ENCODE assay signal across 8 cellular contexts in genomic region chr4:103075435-103075893, GRCh38. TPM values are rescaled to one million over a fixed set of nuclear protein-coding genes. Genes with fewer than 3 reads are reported as not detected.
DNase-seq lines count a peak whose midpoint lies in the region; ATAC-seq and TF ChIP-seq lines count a peak whose summit lies in the region.

No MANE protein-coding gene starts in this region.

- peak overlapping the region; percentile 88 for H3K4me3 Mint-ChIP-seq in CD4-positive, alpha-beta T cell
- H3K4me3 Mint-ChIP-seq in endodermal cell (peak overlapping the region; percentile 77), nephron progenitor cell (peak overlapping the region; percentile 94)

- peaks cover 59% of the 10 kb centered on the region for H3K4me1 Mint-ChIP-seq in CD4-positive, alpha-beta T cell (ENCODE audit: low read depth)
- H3K4me1 Mint-ChIP-seq in endodermal cell (peaks cover 2% of the 10 kb centered on the region), nephron progenitor cell (peaks cover 20% of the 10 kb centered on the region)

- no TSS peak for BruUV-seq in PC-9 (replicated peaks; lab: Mats Ljungman, UMichigan)

- WGBS in endodermal cell (ENCODE audit: insufficient coverage in 1 of 2, insufficient read length in 1 of 2), 2 experiments = 53 to 68% methylated on average over 3 to 4 of the region's 4 CpGs

- H3K4me2 ChIP-seq in PC-9 = peak overlapping the region; percentile 85

- no peaks in the 10 kb centered on the region for H3K27me3 Mint-ChIP-seq in CD4-positive, alpha-beta T cell
- peaks cover 24% of the 10 kb centered on the region for H3K27me3 Mint-ChIP-seq in endodermal cell (ENCODE audit: insufficient read depth)
- H3K27me3 Mint-ChIP-seq in nephron progenitor cell (ENCODE audit: low read depth, poor library complexity) = peaks cover 4% of the 10 kb centered on the region

- H3K9me3 Mint-ChIP-seq in CD4-positive, alpha-beta T cell = no peaks in the 10 kb centered on the region
- no peaks in the 10 kb centered on the region for H3K9me3 Mint-ChIP-seq in endodermal cell
- H3K9me3 Mint-ChIP-seq in nephron progenitor cell = peaks cover 4% of the 10 kb centered on the region

- CTCF ChIA-PET in CD4-positive, alpha-beta T cell (lab: Charles Lee) = interaction anchor here (1.2 to 2.6 kb wide), 2 partner anchors 16 to 24 kb away, joined by 4 to 11 read pairs; partner anchors contain the start of gene BDH2
- CTCF ChIA-PET in PC-9 (lab: Charles Lee) = no interaction called here

- peaks cover 21% of the 10 kb centered on the region for H3K4me1 ChIP-seq in PC-9 (replicated peaks; ENCODE audit: insufficient read depth)
- no peaks in the 10 kb centered on the region for H3K4me1 ChIP-seq in endodermal cell (ENCODE audit: control insufficient read depth, insufficient read depth, low read length)

- no peaks in the 10 kb centered on the region for H3K36me3 ChIP-seq in PC-9 (ENCODE audit: low read depth)
- peaks cover 5% of the 10 kb centered on the region for H3K36me3 ChIP-seq in endodermal cell (ENCODE audit: control insufficient read depth, insufficient read depth, low read length)

- H4K20me1 ChIP-seq in PC-9 (ENCODE audit: insufficient read depth) = no peaks in the 10 kb centered on the region

- intact Hi-C loops in CD4-positive, alpha-beta T cell (cut with DNase I, micrococcal nuclease) = loop anchor here in 1 of 2 experiments (5.0 kb wide), 1 partner anchor 53 kb away; no protein-coding TSS in a partner anchor
- intact Hi-C loops in PC-9 (cut with micrococcal nuclease; ENCODE audit: unreplicated experiment) = no loop called here

- peaks cover 15% of the 10 kb centered on the region for H3K79me2 ChIP-seq in PC-9 (ENCODE audit: low read depth)

- no peaks in the 10 kb centered on the region for H3K9me3 ChIP-seq in CD4-positive, alpha-beta T cell (ENCODE audit: control insufficient read depth, low read length)
- H3K9me3 ChIP-seq in PC-9 (ENCODE audit: insufficient read depth, low read depth) (no peaks in the 10 kb centered on the region), endodermal cell (ENCODE audit: control insufficient read depth, low read length) (no peaks in the 10 kb centered on the region)

- peaks cover 17% of the 10 kb centered on the region for H3K36me3 Mint-ChIP-seq in CD4-positive, alpha-beta T cell (ENCODE audit: low read depth)
- H3K36me3 Mint-ChIP-seq in endodermal cell (ENCODE audit: low read depth) = peaks cover 3% of the 10 kb centered on the region
- peaks cover 45% of the 10 kb centered on the region for H3K36me3 Mint-ChIP-seq in nephron progenitor cell (ENCODE audit: low read depth)

- H3K27ac ChIP-seq in CD4-positive, alpha-beta T cell (ENCODE audit: low read depth, low read length) = no peak overlapping the region
- H3K27ac ChIP-seq in PC-9 = peak overlapping the region; percentile 51
- H3K27ac ChIP-seq in endodermal cell (ENCODE audit: low read depth, low read length) = no peak overlapping the region

- H3K27ac Mint-ChIP-seq in CD4-positive, alpha-beta T cell = peak overlapping the region; percentile 94
- no peak overlapping the region for H3K27ac Mint-ChIP-seq in endodermal cell
- H3K27ac Mint-ChIP-seq in nephron progenitor cell = peak overlapping the region; percentile 58

- peak overlapping the region; percentile 62 for H3K9ac ChIP-seq in endodermal cell (ENCODE audit: extremely low read depth, low read length, poor library complexity, severe bottlenecking)

- H3F3A ChIP-seq in PC-9 (ENCODE audit: insufficient read depth, low read depth) = no peaks in the 10 kb centered on the region

- POLR2A ChIA-PET in CD4-positive, alpha-beta T cell (lab: Charles Lee) = interaction anchor here (0.5 to 2.1 kb wide), 7 partner anchors 12 to 575 kb away, joined by 3 to 6 read pairs (median 3); partner anchors contain the start of genes NFKB1 and UBE2D3
- POLR2A ChIA-PET in PC-9 (lab: Charles Lee; ENCODE audit: unreplicated experiment) = interaction anchor here (0.5 kb wide), 1 partner anchor 214 kb away, joined by 3 read pairs; no protein-coding TSS in a partner anchor

- H3K4me3 ChIP-seq in PC-9 = peak overlapping the region; percentile 82
- H3K4me3 ChIP-seq in endodermal cell (ENCODE audit: low read length) = peak overlapping the region; percentile 76

- H2AFZ ChIP-seq in PC-9 = peak overlapping the region; percentile 91

- H3K27me3 ChIP-seq in CD4-positive, alpha-beta T cell (ENCODE audit: control insufficient read depth, insufficient read depth, low read length) = no peaks in the 10 kb centered on the region
- H3K27me3 ChIP-seq in PC-9 (ENCODE audit: insufficient read depth, low read depth) (no peaks in the 10 kb centered on the region), endodermal cell (ENCODE audit: control insufficient read depth, insufficient read depth, low read length, poor library complexity, severe bottlenecking) (peaks cover 10% of the 10 kb centered on the region)

- no peak for ATAC-seq in CD4-positive, alpha-beta T cell (ENCODE audit: poor library complexity)
- peak; percentile 1 for ATAC-seq in GM19043 (IDR thresholded peaks at IDR 0.05; ENCODE audit: low read depth, unreplicated experiment)

- no peaks in the 10 kb centered on the region for H3K9me2 ChIP-seq in PC-9 (ENCODE audit: insufficient read depth)

- TF ChIP-seq CTCF in CD4-positive, alpha-beta T cell (IDR thresholded peaks at IDR 0.05) = no peak
- TF ChIP-seq CTCF in PC-9 (conservative IDR thresholded peaks at IDR 0.05) (no peak), endodermal cell (conservative IDR thresholded peaks at IDR 0.05) (no peak), nephron progenitor cell (IDR thresholded peaks at IDR 0.05) (no peak)

- DNase-seq in CD4-positive, alpha-beta T cell = no peak
- peak in 1 of 2 experiments; percentile 34 for DNase-seq in PC-9
- no peak for DNase-seq in endodermal cell
- DNase-seq in nephron progenitor cell = no peak
- DNase-seq in iPS-NIHi7 (ENCODE audit: extremely low spot score) = no peak
- DNase-seq in hippocampal formation (lab: John Stamatoyannopoulos, UW) = no peak
- DNase-seq in amygdala (lab: John Stamatoyannopoulos, UW) = no peak

RNA-seq across cellular contexts. Expression of gene SLC9B2, which starts 1.1 kb away (rescaled TPM):
- 10 to 100 TPM; 21.1 to 21.7 TPM for total RNA-seq in CD4-positive, alpha-beta T cell
- total RNA-seq in PC-9 (2021) = 2.0 and 4.1 TPM in 2 replicates
- 10 to 100 TPM in 1 of 2 donors, 1 to 10 TPM in 1; 8.2 to 11.3 TPM for total RNA-seq in endodermal cell
- 8.4 TPM for polyA plus RNA-seq in endodermal cell (2013, experiment 1 of 2)
- polyA plus RNA-seq in endodermal cell (2013, experiment 2 of 2) = 8.9 TPM

RNA-seq across cellular contexts. Expression of gene BDH2, which starts 24.2 kb away (rescaled TPM):
- total RNA-seq in CD4-positive, alpha-beta T cell = 10 to 100 TPM in 1 of 2 experiments, 1 to 10 TPM in 1; 9.9 to 10.3 TPM
- 9.5 and 10.1 TPM in 2 replicates for total RNA-seq in PC-9 (2021)
- total RNA-seq in endodermal cell = 10 to 100 TPM; 36.1 to 46.4 TPM
- polyA plus RNA-seq in endodermal cell (2013, experiment 1 of 2) = 83.8 TPM
- polyA plus RNA-seq in endodermal cell (2013, experiment 2 of 2) = 76.9 TPM

RNA-seq across cellular contexts. Expression of gene SLC9B1, which starts 56.0 kb away (rescaled TPM):
- total RNA-seq in CD4-positive, alpha-beta T cell = 1 to 10 TPM; 3.6 to 3.7 TPM
- total RNA-seq in PC-9 (2021) = 0.60 TPM in 1 of 2 replicates, not detected in the other
- 1 to 10 TPM; 1.4 TPM for total RNA-seq in endodermal cell
- 2.0 TPM for polyA plus RNA-seq in endodermal cell (2013, experiment 1 of 2)
- polyA plus RNA-seq in endodermal cell (2013, experiment 2 of 2) = 0.91 TPM
